Comparison of ENCODE assay signal across 12 cellular contexts in the genomic region with DNA sequence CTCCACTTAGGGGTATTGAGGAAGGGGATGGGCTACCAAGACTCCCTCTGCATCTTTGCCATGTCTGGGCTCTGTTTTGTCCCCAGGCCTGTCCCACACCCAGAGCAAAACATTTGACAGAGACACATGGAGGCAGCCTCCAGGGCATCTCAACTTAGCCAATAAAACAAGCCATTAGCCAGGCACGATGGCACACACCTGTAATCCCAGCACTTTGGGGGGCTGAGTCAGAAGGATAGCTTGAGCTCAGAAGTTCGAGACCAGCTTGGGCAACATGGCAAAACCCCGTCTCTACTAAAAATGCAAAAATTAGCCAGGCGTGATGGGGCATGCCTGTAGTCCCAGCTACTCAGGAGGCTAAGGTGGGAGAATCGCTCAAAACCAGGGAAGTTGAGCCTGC.
"Had no signal": no experiment of that assay in that cellular context is flagged by ENCODE, and none has a peak within 500 bp of the region (broad histone marks: within the 10 kb centered on the region; RNA-seq: fewer than 3 reads in every experiment).

No MANE protein-coding gene starts in this region.

- H3K27me3 Mint-ChIP-seq: progenitor cell of endocrine pancreas; stimulated activated naive CD8-positive, alpha-beta T cell treated with anti-CD3 and anti-CD28 coated beads, Interleukin-15, amount 100 ng/mL, for 72 hours had no signal

- H3K4me3 Mint-ChIP-seq: activated CD8-positive, alpha-beta memory T cell treated with anti-CD3 and anti-CD28 coated beads, Interleukin-2, amount 10 ng/mL, durations not matched to agents 7 days and 5 days; activated naive CD8-positive, alpha-beta T cell treated with anti-CD3 and anti-CD28 coated beads for 36 hours; activated T-cell treated with anti-CD3 and anti-CD28 coated beads, Interleukin-2, amount 50 U/mL, for 24 hours; naive thymus-derived CD4-positive, alpha-beta T cell; stimulated activated naive CD8-positive, alpha-beta T cell treated with anti-CD3 and anti-CD28 coated beads, Interleukin-15, amount 100 ng/mL, for 72 hours had no signal

- H3K4me1 Mint-ChIP-seq: activated CD8-positive, alpha-beta memory T cell treated with anti-CD3 and anti-CD28 coated beads, Interleukin-2, amount 10 ng/mL, durations not matched to agents 7 days and 5 days; activated naive CD8-positive, alpha-beta T cell treated with anti-CD3 and anti-CD28 coated beads for 36 hours; stimulated activated naive CD8-positive, alpha-beta T cell treated with anti-CD3 and anti-CD28 coated beads, Interleukin-15, amount 100 ng/mL, for 72 hours had no signal

- DNase-seq: left cardiac atrium had no signal

- H3K4me3 ChIP-seq: coronary artery, lung, tibial artery, uterus had no signal

- H3K27ac Mint-ChIP-seq: activated CD8-positive, alpha-beta memory T cell treated with anti-CD3 and anti-CD28 coated beads, Interleukin-2, amount 10 ng/mL, durations not matched to agents 7 days and 5 days; activated naive CD8-positive, alpha-beta T cell treated with anti-CD3 and anti-CD28 coated beads for 36 hours; activated T-cell treated with anti-CD3 and anti-CD28 coated beads, Interleukin-2, amount 50 U/mL, for 24 hours; naive thymus-derived CD4-positive, alpha-beta T cell; progenitor cell of endocrine pancreas; stimulated activated naive CD8-positive, alpha-beta T cell treated with anti-CD3 and anti-CD28 coated beads, Interleukin-15, amount 100 ng/mL, for 72 hours had no signal

- H3K9me3 Mint-ChIP-seq: activated naive CD8-positive, alpha-beta T cell treated with anti-CD3 and anti-CD28 coated beads for 36 hours; activated T-cell treated with anti-CD3 and anti-CD28 coated beads, Interleukin-2, amount 50 U/mL, for 24 hours; naive thymus-derived CD4-positive, alpha-beta T cell; stimulated activated naive CD8-positive, alpha-beta T cell treated with anti-CD3 and anti-CD28 coated beads, Interleukin-15, amount 100 ng/mL, for 72 hours had no signal

- H3K36me3 Mint-ChIP-seq: activated CD8-positive, alpha-beta memory T cell treated with anti-CD3 and anti-CD28 coated beads, Interleukin-2, amount 10 ng/mL, durations not matched to agents 7 days and 5 days; activated naive CD8-positive, alpha-beta T cell treated with anti-CD3 and anti-CD28 coated beads for 36 hours; naive thymus-derived CD4-positive, alpha-beta T cell had no signal

- H3K27ac ChIP-seq: neutrophil had no signal

- H3K27me3 ChIP-seq: neutrophil, tibial artery, uterus had no signal
